1 cellular context compared by ENCODE assay signal in genomic region chr13:40383922-40384321, GRCh38.
TF ChIP-seq lines count a peak whose summit lies in the region.

No MANE protein-coding gene starts in this region.

TF ChIP-seq in GM12878, 131 proteins besides CTCF, POLR2A, EP300 and RAD21:
- TF ChIP-seq FOXM1 (IDR thresholded peaks at IDR 0.05; ENCODE audit: low read depth, low read length): no peak
